8 cellular contexts compared by ENCODE assay signal in the genomic region with DNA sequence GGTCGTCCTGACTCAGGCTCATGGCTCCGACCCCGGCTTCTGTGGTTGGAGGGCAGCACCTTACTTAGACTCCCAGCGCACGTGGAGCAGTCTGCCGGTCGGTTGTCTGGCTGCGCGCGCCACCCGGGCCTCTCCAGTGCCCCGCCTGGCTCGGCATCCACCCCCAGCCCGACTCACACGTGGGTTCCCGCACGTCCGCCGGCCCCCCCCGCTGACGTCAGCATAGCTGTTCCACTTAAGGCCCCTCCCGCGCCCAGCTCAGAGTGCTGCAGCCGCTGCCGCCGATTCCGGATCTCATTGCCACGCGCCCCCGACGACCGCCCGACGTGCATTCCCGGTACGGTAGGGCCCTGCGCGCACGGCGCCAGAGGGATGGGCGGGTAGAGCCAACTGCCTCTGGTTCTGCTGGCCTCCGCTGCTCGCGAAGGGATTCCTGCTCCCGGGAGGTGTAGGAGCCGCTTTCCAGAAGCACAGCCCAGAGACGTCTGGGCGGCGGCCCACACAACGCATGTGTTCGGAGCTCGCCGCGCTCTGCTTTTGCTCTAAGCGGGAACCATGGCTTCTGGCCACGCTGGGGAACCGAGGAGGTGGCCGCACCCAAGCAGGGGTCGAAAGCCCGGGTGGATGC. TPM values are rescaled to one million over a fixed set of nuclear protein-coding genes. Genes with fewer than 3 reads are reported as not detected.
A peak's percentile ranks its signal among the peaks of the same experiment; 100 is the strongest.
DNase-seq lines count a peak whose midpoint lies in the region; ATAC-seq and TF ChIP-seq lines count a peak whose summit lies in the region.

Gene LDHA, plus strand, starts transcription at position 264 of the 628 bp plus-strand sequence. CDS start 2,280 bp downstream, outside the sequence.

- H3K9me3 ChIP-seq in KOPT-K1 (ENCODE audit: insufficient read depth, low read length, poor library complexity, severe bottlenecking) (no peaks in the 10 kb centered on the region), Peyer's patch (no peaks in the 10 kb centered on the region), esophagus muscularis mucosa (no peaks in the 10 kb centered on the region)

- H3K4me3 ChIP-seq in Peyer's patch (peak within 1 kb of the TSS; percentile 70 to 82 (median 77)), esophagus muscularis mucosa (peak within 1 kb of the TSS; percentile 80 to 89 (median 86))

- peak; percentile 100 for TF ChIP-seq POLR2A in Peyer's patch (IDR thresholded peaks at IDR 0.05)
- TF ChIP-seq POLR2A in esophagus muscularis mucosa (IDR thresholded peaks at IDR 0.05; ENCODE audit: low read depth): peak; percentile 99

- DNase-seq in DMS79 (lab: John Stamatoyannopoulos, UW) (peak; percentile 89), Peyer's patch (peak; percentile 99), esophagus muscularis mucosa (ENCODE audit: extremely low spot score) (peak; percentile 100), myocyte (ENCODE audit: low read depth) (peak; percentile 96)
- peak; percentile 99 for DNase-seq in activated T-cell treated with anti-CD3 and anti-CD28 coated beads, Interleukin-2, amount 50 U/mL, for 48 hours
- peak; percentile 98 to 100 for DNase-seq in stimulated activated CD8-positive, alpha-beta memory T cell treated with anti-CD3 and anti-CD28 coated beads, Interleukin-7, amount 100 ng/mL, for 4 hours (ENCODE audit: low read depth in 2 of 2)

- TF ChIP-seq CTCF in Peyer's patch (IDR thresholded peaks at IDR 0.05) (peak in 1 of 6 experiments; percentile 7), esophagus muscularis mucosa (IDR thresholded peaks at IDR 0.05) (no peak)

- ATAC-seq in GM21786 (IDR thresholded peaks at IDR 0.05; ENCODE audit: unreplicated experiment): peak; percentile 75

- H3K27me3 ChIP-seq in Peyer's patch (no peaks in the 10 kb centered on the region), esophagus muscularis mucosa (no peaks in the 10 kb centered on the region)

- intact Hi-C loops in esophagus muscularis mucosa (cut with DNase I): loop anchor here (2.0 kb wide), 1 partner anchor 72 kb away; the partner anchor contains the start of genes GTF2H1 and HPS5

- H3K4me1 ChIP-seq in Peyer's patch: peaks cover 0 to 23% (median 0%) of the 10 kb centered on the region in 4 donors
- H3K4me1 ChIP-seq in esophagus muscularis mucosa: peaks cover 15 to 37% (median 28%) of the 10 kb centered on the region in 4 donors

- TF ChIP-seq EP300 in esophagus muscularis mucosa (IDR thresholded peaks at IDR 0.05): peak; percentile 82

- H3K36me3 ChIP-seq in KOPT-K1 (ENCODE audit: insufficient read depth, low read length) (peaks cover 40% of the 10 kb centered on the region), Peyer's patch (peaks cover 0 to 27% (median 0%) of the 10 kb centered on the region in 3 donors), esophagus muscularis mucosa (peaks cover 20 to 29% (median 26%) of the 10 kb centered on the region in 4 donors)

- WGBS in esophagus muscularis mucosa: 1% methylated on average over 26 of the region's 60 CpGs

- peak within 1 kb of the TSS; percentile 94 for H3K27ac ChIP-seq in KOPT-K1 (ENCODE audit: low read depth, low read length, poor library complexity, severe bottlenecking)
- peak within 1 kb of the TSS; percentile 90 to 96 (median 95) for H3K27ac ChIP-seq in Peyer's patch
- H3K27ac ChIP-seq in esophagus muscularis mucosa (replicated peaks in 1 of 4): peak within 1 kb of the TSS; percentile 92 to 97 (median 96)

RNA-seq across cellular contexts. Expression of gene LDHA, which starts in this region (rescaled TPM):
- 100 to 1,000 TPM; 220 to 579 (median 534) TPM for total RNA-seq in Peyer's patch
- 100 to 1,000 TPM; 399 to 523 (median 446) TPM for total RNA-seq in esophagus muscularis mucosa
- 316 and 487 TPM in 2 replicates for total RNA-seq in myocyte
- polyA plus RNA-seq in myocyte (2012): 1,131 TPM

Comparison
In these comparisons a context has a peak if more than half of its experiments do, and no peak if none do; other contexts are left out.
1. Peak in every context shown above with its lines: DNase-seq, ATAC-seq, H3K4me3 ChIP-seq and H3K27ac ChIP-seq.